Comparison of ENCODE assay signal across 14 cellular contexts in the genomic region with DNA sequence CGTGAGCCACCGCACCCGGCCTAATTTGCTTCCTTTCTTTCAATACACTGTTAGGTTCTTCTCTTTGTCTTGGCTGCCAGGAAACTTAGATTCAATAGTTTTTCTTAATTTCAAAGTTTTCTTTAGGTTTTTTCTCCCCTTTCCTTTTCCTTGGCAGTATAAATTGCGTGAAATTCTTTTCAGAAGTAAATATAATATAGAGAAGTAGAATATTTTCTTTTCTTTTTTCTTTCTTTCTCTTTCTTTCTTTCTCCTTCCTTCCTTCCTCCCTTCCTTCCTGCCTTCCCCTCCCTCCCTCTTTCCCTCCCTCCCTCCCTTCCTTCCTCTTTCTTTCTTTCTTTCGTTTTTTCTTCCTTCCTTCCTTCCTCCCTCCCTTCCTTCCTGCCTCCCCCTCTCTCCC.
"Had no signal": no experiment of that assay in that cellular context is flagged by ENCODE, and none has a peak within 500 bp of the region (broad histone marks: within the 10 kb centered on the region; RNA-seq: fewer than 3 reads in every experiment).

No MANE protein-coding gene starts in this region.

- ATAC-seq: left cardiac atrium, mucosa of descending colon, SK-N-SH treated with all-trans-retinoic acid at 6 μM for 48 hours had no signal

- H3K27ac Mint-ChIP-seq: activated CD4-positive, alpha-beta memory T cell treated with anti-CD3 and anti-CD28 coated beads for 36 hours; activated naive CD4-positive, alpha-beta T cell treated with anti-CD3 and anti-CD28 coated beads for 36 hours; T-helper 1 cell treated with Interleukin-12 subunit alpha and Interleukin-12 subunit beta and Interleukin-4 antibody, amounts not matched to agents 30 μg/mL and 1 μg/mL, for 36 hours had no signal

- H3K9me3 Mint-ChIP-seq: activated CD4-positive, alpha-beta memory T cell treated with anti-CD3 and anti-CD28 coated beads for 36 hours; activated naive CD4-positive, alpha-beta T cell treated with anti-CD3 and anti-CD28 coated beads for 36 hours; T-helper 1 cell treated with Interleukin-12 subunit alpha and Interleukin-12 subunit beta and Interleukin-4 antibody, amounts not matched to agents 30 μg/mL and 1 μg/mL, for 36 hours had no signal

- H3K36me3 Mint-ChIP-seq: activated CD4-positive, alpha-beta memory T cell treated with anti-CD3 and anti-CD28 coated beads for 36 hours had no signal

- DNase-seq: activated CD4-positive, alpha-beta memory T cell treated with anti-CD3 and anti-CD28 coated beads for 36 hours; activated CD4-positive, CD25-positive, alpha-beta regulatory T cell treated with anti-CD3 and anti-CD28 coated beads, Interleukin-2, amount 50 U/mL, for 72 hours; activated naive CD4-positive, alpha-beta T cell treated with anti-CD3 and anti-CD28 coated beads for 36 hours; adrenal gland; central memory CD4-positive, alpha-beta T cell; effector CD4-positive, alpha-beta T cell; foreskin melanocyte; head of caudate nucleus; left cardiac atrium; mucosa of descending colon; retina; stimulated activated CD4-positive, alpha-beta T cell treated with anti-CD3 and anti-CD28 coated beads, Interleukin-15, amount 100 ng/mL, for 24 hours had no signal
